Comparison of ENCODE assay signal across 16 cellular contexts in the genomic region with DNA sequence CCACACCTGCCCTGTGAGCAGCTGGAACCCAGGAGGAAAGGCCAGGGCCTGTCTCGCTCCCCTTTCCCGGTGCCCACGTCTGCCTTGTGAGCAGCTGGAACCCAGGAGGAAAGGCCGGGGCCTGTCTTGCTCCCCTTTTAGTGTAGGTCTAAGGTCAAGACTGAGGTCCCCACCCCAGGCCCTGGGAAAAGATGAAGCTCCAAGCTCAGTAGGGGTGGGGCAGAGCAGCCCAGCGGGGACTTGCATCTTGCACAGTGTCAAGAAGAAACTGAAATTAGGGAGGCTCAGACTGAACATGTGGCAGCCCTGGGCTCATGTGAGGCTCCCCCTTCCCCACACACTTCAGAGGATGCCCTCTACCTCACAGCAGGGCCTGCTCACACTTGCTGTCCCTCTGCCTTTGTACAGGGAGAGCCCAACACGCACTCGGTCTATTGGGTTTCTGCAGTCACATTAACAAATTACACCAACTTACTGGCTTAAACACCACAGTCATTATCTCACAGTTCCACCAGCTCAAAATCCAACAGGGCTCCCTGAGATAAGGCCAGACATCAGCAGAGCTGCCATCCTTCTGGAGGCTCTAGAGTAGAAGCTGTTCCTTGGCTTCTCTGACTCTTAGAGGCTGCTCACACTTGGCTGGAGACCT. TPM values are rescaled to one million over a fixed set of nuclear protein-coding genes. Genes with fewer than 3 reads are reported as not detected.
DNase-seq lines count a peak whose midpoint lies in the region; ATAC-seq and TF ChIP-seq lines count a peak whose summit lies in the region.
"Had no signal": no experiment of that assay in that cellular context is flagged by ENCODE, and none has a peak within 500 bp of the region (broad histone marks: within the 10 kb centered on the region; RNA-seq: fewer than 3 reads in every experiment).

No MANE protein-coding gene starts in this region.

- H3K36me3 Mint-ChIP-seq in T-helper 17 cell (ENCODE audit: low read depth) (peaks cover 7% of the 10 kb centered on the region), chondrocyte (ENCODE audit: low read depth) (peaks cover 2% of the 10 kb centered on the region)

- peaks cover 3% of the 10 kb centered on the region for H3K9me3 Mint-ChIP-seq in chondrocyte (ENCODE audit: low read depth)
- H3K9me3 Mint-ChIP-seq: CD8-positive, alpha-beta T cell had no signal

- no peak for TF ChIP-seq CTCF in chondrocyte (IDR thresholded peaks at IDR 0.05)

- peak overlapping the region; percentile 59 for H3K27ac Mint-ChIP-seq in T-helper 17 cell
- H3K27ac Mint-ChIP-seq in chondrocyte (ENCODE audit: unreplicated experiment): no peak overlapping the region
- H3K27ac Mint-ChIP-seq: CD8-positive, alpha-beta T cell; GM23338 had no signal

- H3K4me3 Mint-ChIP-seq in T-helper 17 cell: no peak overlapping the region
- H3K4me3 Mint-ChIP-seq in chondrocyte (ENCODE audit: unreplicated experiment): no peak overlapping the region
- H3K4me3 Mint-ChIP-seq: CD8-positive, alpha-beta T cell; GM23338; HFFc6 had no signal

- ATAC-seq in T-helper 17 cell (no peak), GM21576 (IDR thresholded peaks at IDR 0.05; ENCODE audit: unreplicated experiment) (no peak)
- ATAC-seq: CD8-positive, alpha-beta T cell; GM23338 had no signal

- H3K27me3 Mint-ChIP-seq in T-helper 17 cell: no peaks in the 10 kb centered on the region
- no peaks in the 10 kb centered on the region for H3K27me3 Mint-ChIP-seq in chondrocyte (ENCODE audit: low read depth)

- H3K4me1 Mint-ChIP-seq in T-helper 17 cell (peaks cover 4% of the 10 kb centered on the region), chondrocyte (ENCODE audit: low read depth) (peaks cover 5% of the 10 kb centered on the region)

- no peaks in the 10 kb centered on the region for H3K9me3 ChIP-seq in T-helper 17 cell (ENCODE audit: control insufficient read depth, low read length, poor library complexity, severe bottlenecking)

- intact Hi-C loops in posterior vena cava (cut with DNase I): no loop called here

- peak; percentile 13 for DNase-seq in DMS 273 (lab: John Stamatoyannopoulos, UW; ENCODE audit: unreplicated experiment)
- no peak for DNase-seq in DMS 273 treated with DMSO at 0.1 percent for 48 hours (lab: John Stamatoyannopoulos, UW)
- DNase-seq in T-helper 17 cell: no peak
- DNase-seq in chondrocyte (ENCODE audit: low spot score): peak; percentile 83
- peak; percentile 59 for DNase-seq in posterior vena cava (ENCODE audit: low spot score)
- no peak for DNase-seq in T-helper 2 cell
- no peak for DNase-seq in activated CD8-positive, alpha-beta memory T cell treated with anti-CD3 and anti-CD28 coated beads for 24 hours
- DNase-seq: CD8-positive, alpha-beta T cell; EL; HFFc6; NCI-H1092 treated with DMSO at 0.1 percent for 48 hours; NCI-H1694 treated with DMSO at 0.1 percent for 48 hours; NCI-H446 treated with DMSO at 0.1 percent for 48 hours; SHP77 had no signal

RNA-seq across cellular contexts. Expression of a gene that starts 12.4 kb away (rescaled TPM):
- total RNA-seq in T-helper 17 cell (10 to 100 TPM; 25.3 to 30.9 TPM), chondrocyte (21.2 to 31.0 TPM (median 23.4 TPM) in 3 replicates), posterior vena cava (10 to 100 TPM; 13.9 to 19.1 TPM)

RNA-seq across cellular contexts. Expression of a gene that starts 12.4 kb away (rescaled TPM):
- total RNA-seq in T-helper 17 cell: 1 to 10 TPM in 1 of 2 donors, not detected in 1; 1.9 TPM
- 13.9 to 19.0 TPM (median 18.3 TPM) in 3 replicates for total RNA-seq in chondrocyte
- total RNA-seq in posterior vena cava: 10 to 100 TPM; 11.4 to 12.5 TPM

Comparison
In these comparisons a context has a peak if more than half of its experiments do, and no peak if none do; other contexts are left out.
1. DNase-seq: peak in DMS 273 (single experiment), chondrocyte (single experiment) and posterior vena cava (single experiment); none in DMS 273 treated with DMSO at 0.1 percent for 48 hours (single experiment), T-helper 17 cell (0 of 3), T-helper 2 cell (0 of 5) and activated CD8-positive, alpha-beta memory T cell treated with anti-CD3 and anti-CD28 coated beads for 24 hours (single experiment).